20 cellular contexts compared by ENCODE assay signal in the genomic region with DNA sequence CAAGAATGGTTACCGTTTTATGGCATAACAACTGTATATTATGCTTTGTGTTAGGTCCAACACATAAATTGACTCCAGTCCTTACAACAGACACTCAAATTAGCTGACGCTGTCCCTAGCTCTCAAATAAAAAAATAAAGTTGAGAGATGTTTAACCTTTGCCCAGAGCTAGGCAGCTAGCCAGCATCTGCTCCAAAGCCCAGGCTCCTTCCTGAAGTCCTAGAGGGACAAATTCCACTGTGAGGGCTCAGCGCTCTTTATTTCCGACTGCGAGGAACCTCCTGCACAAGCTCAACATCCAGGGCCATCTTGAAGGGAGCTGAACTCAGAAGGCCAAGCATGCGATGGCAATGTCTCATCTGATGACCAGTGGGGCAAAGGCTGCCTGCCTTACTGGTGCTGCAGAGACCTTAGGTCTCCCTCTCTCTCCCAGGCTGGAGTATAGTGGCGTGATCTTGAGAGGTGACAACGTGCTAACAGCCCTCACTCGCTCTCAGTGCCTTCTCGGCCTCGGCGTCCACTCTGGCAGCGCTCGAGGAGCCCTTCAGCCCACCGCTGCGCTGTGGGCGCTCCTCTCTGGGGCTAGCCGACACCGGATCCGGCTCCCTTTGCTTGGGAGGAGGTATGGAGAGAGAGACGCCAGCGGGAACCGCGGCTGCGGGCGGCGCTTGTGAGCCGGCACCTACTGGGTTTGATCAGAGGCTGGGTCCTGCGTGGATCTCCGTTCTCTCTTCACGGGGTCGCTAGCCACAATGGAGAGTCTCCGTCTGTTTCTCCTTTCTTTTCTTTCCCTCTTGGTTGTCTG. TPM values are rescaled to one million over a fixed set of nuclear protein-coding genes. Genes with fewer than 3 reads are reported as not detected.
DNase-seq lines count a peak whose midpoint lies in the region; TF ChIP-seq lines count a peak whose summit lies in the region.
"Had no signal": no experiment of that assay in that cellular context is flagged by ENCODE, and none has a peak within 500 bp of the region (broad histone marks: within the 10 kb centered on the region; RNA-seq: fewer than 3 reads in every experiment).

No MANE protein-coding gene starts in this region.

- in situ Hi-C loops in transverse colon (cut with MboI; ENCODE audit: low pct_ligation_motif_present in 1 of 4, low pct_unique_long_range_greater_than_20kb in 1 of 4, low sequenced_read_pairs in 3 of 4), result no loop called here

- H3K36me3 ChIP-seq in right atrium auricular region, result no peaks in the 10 kb centered on the region
- no peaks in the 10 kb centered on the region for H3K36me3 ChIP-seq in transverse colon
- no peaks in the 10 kb centered on the region for H3K36me3 ChIP-seq in suprapubic skin
- H3K36me3 ChIP-seq: thoracic aorta had no signal

- H3K4me1 ChIP-seq in right atrium auricular region (peaks cover 0 to 36% of the 10 kb centered on the region in 2 donors), transverse colon (peaks cover 0 to 27% (median 17%) of the 10 kb centered on the region in 4 donors), suprapubic skin (peaks cover 14% of the 10 kb centered on the region)

- TF ChIP-seq POLR2A in transverse colon (IDR thresholded peaks at IDR 0.05), result no peak
- TF ChIP-seq POLR2A in suprapubic skin (IDR thresholded peaks at IDR 0.05), result no peak

- peak; percentile 79 for DNase-seq in dermis blood vessel endothelial cell
- no peak for DNase-seq in right atrium auricular region (ENCODE audit: low spot score)
- DNase-seq in mucosa of gallbladder (ENCODE audit: low spot score), result peak; percentile 79
- peak; percentile 84 for DNase-seq in transverse colon
- DNase-seq in NCI-H1105 treated with DMSO at 0.1 percent for 48 hours (lab: John Stamatoyannopoulos, UW), result no peak
- DNase-seq in COR-L47 (lab: John Stamatoyannopoulos, UW), result no peak
- DNase-seq in suprapubic skin (ENCODE audit: low spot score in 2 of 2), result no peak
- DNase-seq: activated gamma-delta T cell treated with Interleukin-2 at 50 U/mL for 16 hours; activated T-cell treated with anti-CD3 and anti-CD28 coated beads, Interleukin-2, amount 50 U/mL, for 1 hour; AML-193; CD8-positive, alpha-beta memory T cell; DMS79 treated with DMSO at 0.1 percent for 48 hours; NCI-H187; NCI-H748 treated with DMSO at 0.1 percent for 48 hours; occipital lobe; OCI-M1; SIG-M5; stimulated activated CD4-positive, alpha-beta T cell treated with anti-CD3 and anti-CD28 coated beads, Interleukin-2, amount 100 ng/mL, for 24 hours had no signal

- peak overlapping the region; percentile 37 to 42 for H3K4me3 ChIP-seq in right atrium auricular region
- H3K4me3 ChIP-seq in transverse colon, result no peak overlapping the region
- no peak overlapping the region for H3K4me3 ChIP-seq in suprapubic skin
- H3K4me3 ChIP-seq: lung, thoracic aorta had no signal

- TF ChIP-seq CTCF in right atrium auricular region (IDR thresholded peaks at IDR 0.05) (no peak), transverse colon (IDR thresholded peaks at IDR 0.05) (no peak), suprapubic skin (IDR thresholded peaks at IDR 0.05) (no peak)

- H3K9me3 ChIP-seq in right atrium auricular region, result no peaks in the 10 kb centered on the region
- no peaks in the 10 kb centered on the region for H3K9me3 ChIP-seq in transverse colon
- no peaks in the 10 kb centered on the region for H3K9me3 ChIP-seq in suprapubic skin
- H3K9me3 ChIP-seq: thoracic aorta had no signal

- WGBS in transverse colon (ENCODE audit: low coverage in 1 of 2), 2 donors, result 25 to 80% methylated on average over 1 to 31 of the region's 33 CpGs
- WGBS in suprapubic skin, result 90% methylated on average over 23 of the region's 33 CpGs

- intact Hi-C loops in transverse colon (cut with DNase I; ENCODE audit: low total_unique reads), result no loop called here

- peak overlapping the region; percentile 63 to 91 for H3K27ac ChIP-seq in right atrium auricular region
- H3K27ac ChIP-seq in transverse colon, result peak overlapping the region; percentile 79 to 87 (median 82)
- H3K27ac ChIP-seq in suprapubic skin, result no peak overlapping the region
- H3K27ac ChIP-seq: thoracic aorta had no signal

- TF ChIP-seq EP300 in transverse colon (IDR thresholded peaks at IDR 0.05; ENCODE audit: low read depth) (no peak), suprapubic skin (IDR thresholded peaks at IDR 0.05) (no peak)

- H3K27me3 ChIP-seq in right atrium auricular region (no peaks in the 10 kb centered on the region), transverse colon (no peaks in the 10 kb centered on the region), suprapubic skin (peaks cover 3% of the 10 kb centered on the region)

RNA-seq across cellular contexts. Expression of a gene that starts 24.7 kb away (rescaled TPM):
- total RNA-seq in dermis blood vessel endothelial cell (40.1 and 41.7 TPM in 2 replicates), right atrium auricular region (10 to 100 TPM; 66.2 to 96.3 TPM), mucosa of gallbladder (17.4 TPM), transverse colon (10 to 100 TPM in 3 of 4 donors, 1 to 10 TPM in 1; 8.4 to 36.7 (median 19.9) TPM), suprapubic skin (10 to 100 TPM in 3 of 4 donors, 1 to 10 TPM in 1; 7.5 to 15.2 (median 13.7) TPM)

Comparison
In these comparisons a context has a peak if more than half of its experiments do, and no peak if none do; other contexts are left out.
1. DNase-seq: peak in dermis blood vessel endothelial cell (single experiment), mucosa of gallbladder (single experiment) and transverse colon (single experiment); none in right atrium auricular region (single experiment), NCI-H1105 treated with DMSO at 0.1 percent for 48 hours (single experiment), COR-L47 (single experiment) and suprapubic skin (0 of 2).
2. H3K4me3 ChIP-seq: peak in right atrium auricular region (2 of 2); none in transverse colon (0 of 4) and suprapubic skin (single experiment).